1 cellular context compared by ENCODE assay signal in the genomic region with DNA sequence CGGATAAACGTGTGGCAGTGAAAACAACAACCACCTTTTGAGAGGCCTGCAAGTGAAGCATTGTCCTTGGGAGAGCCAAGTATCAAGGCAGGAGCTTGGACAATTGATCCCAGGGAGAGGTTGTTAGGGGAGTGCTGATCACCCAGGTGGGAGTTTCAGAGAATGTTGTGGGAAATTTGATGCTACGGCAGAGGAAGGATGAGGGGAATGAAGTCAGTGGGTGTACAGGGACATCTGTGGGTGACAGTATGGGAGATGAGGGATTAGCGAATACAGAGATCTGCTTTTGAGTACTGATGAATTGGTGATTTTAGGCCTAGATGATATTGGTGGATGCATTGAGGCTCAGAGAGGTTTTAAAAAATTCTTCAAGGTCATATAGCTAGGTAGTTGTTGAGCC.
TF ChIP-seq lines count a peak whose summit lies in the region.

No MANE protein-coding gene starts in this region.

TF ChIP-seq in HepG2, 621 proteins besides CTCF, POLR2A, EP300 and RAD21:
- no peak for TF ChIP-seq ZNF296 (CRISPR knock-in tag; conservative IDR thresholded peaks at IDR 0.05)
